Comparison of ENCODE assay signal across 17 cellular contexts in genomic region chr10:133474027-133474426, GRCh38. TPM values are rescaled to one million over a fixed set of nuclear protein-coding genes. Genes with fewer than 3 reads are reported as not detected.
DNase-seq lines count a peak whose midpoint lies in the region; ATAC-seq and TF ChIP-seq lines count a peak whose summit lies in the region.
"Had no signal": no experiment of that assay in that cellular context is flagged by ENCODE, and none has a peak within 500 bp of the region (broad histone marks: within the 10 kb centered on the region; RNA-seq: fewer than 3 reads in every experiment).

No MANE protein-coding gene starts in this region.

- H3K36me3 Mint-ChIP-seq in T-helper 2 cell treated with Interferon-gamma antibody and Interleukin-4, amounts not matched to agents 5 μg/mL and 100 μg/mL, for 36 hours (ENCODE audit: low read depth): no peaks in the 10 kb centered on the region
- peaks cover 0 to 9% (median 7%) of the 10 kb centered on the region in 3 donors for H3K36me3 Mint-ChIP-seq in immature natural killer cell

- no peak overlapping the region for H3K27ac Mint-ChIP-seq in T-helper 2 cell treated with Interferon-gamma antibody and Interleukin-4, amounts not matched to agents 5 μg/mL and 100 μg/mL, for 36 hours
- H3K27ac Mint-ChIP-seq in immature natural killer cell: peak overlapping the region in 5 of 6 donors; percentile 12 to 92 (median 68)
- H3K27ac Mint-ChIP-seq: GM23338, HFFc6 had no signal

- H3K4me3 Mint-ChIP-seq in T-helper 2 cell treated with Interferon-gamma antibody and Interleukin-4, amounts not matched to agents 5 μg/mL and 100 μg/mL, for 36 hours: peak overlapping the region; percentile 30
- H3K4me3 Mint-ChIP-seq in immature natural killer cell: peak overlapping the region in 1 of 5 donors; percentile 53
- H3K4me3 Mint-ChIP-seq: GM23338, HFFc6 had no signal

- no peak for ATAC-seq in HG03469 (IDR thresholded peaks at IDR 0.05; ENCODE audit: unreplicated experiment)
- ATAC-seq in HG02763 (IDR thresholded peaks at IDR 0.05; ENCODE audit: unreplicated experiment): no peak
- ATAC-seq: GM23338 had no signal

- DNase-seq in T-helper 2 cell treated with Interferon-gamma antibody and Interleukin-4, amounts not matched to agents 5 μg/mL and 100 μg/mL, for 36 hours (ENCODE audit: low spot score): no peak
- DNase-seq in T-helper 2 cell (no peak), AG20443 (ENCODE audit: low spot score) (peak; percentile 7), HEK293T (ENCODE audit: extremely low spot score) (peak; percentile 5), immature natural killer cell (no peak), NOMO-1 treated with DMSO at 0.1 percent for 48 hours (lab: John Stamatoyannopoulos, UW; ENCODE audit: unreplicated experiment) (no peak)
- DNase-seq: C1 segment of cervical spinal cord, DMS53, HFFc6, MM.1S, NCI-H187 treated with DMSO at 0.1 percent for 48 hours, NCI-H446, Peyer's patch, Right ventricle myocardium superior had no signal

- peaks cover 29% of the 10 kb centered on the region for H3K4me1 Mint-ChIP-seq in T-helper 2 cell treated with Interferon-gamma antibody and Interleukin-4, amounts not matched to agents 5 μg/mL and 100 μg/mL, for 36 hours (ENCODE audit: low read depth)
- H3K4me1 Mint-ChIP-seq in immature natural killer cell: peaks cover 26 to 29% of the 10 kb centered on the region in 2 donors
- H3K4me1 Mint-ChIP-seq: GM23338 had no signal

- peaks cover 3% of the 10 kb centered on the region for H3K27me3 Mint-ChIP-seq in T-helper 2 cell treated with Interferon-gamma antibody and Interleukin-4, amounts not matched to agents 5 μg/mL and 100 μg/mL, for 36 hours (ENCODE audit: low read depth)
- peaks cover 0 to 2% (median 0%) of the 10 kb centered on the region in 3 donors for H3K27me3 Mint-ChIP-seq in immature natural killer cell (ENCODE audit: low read depth in 3 of 3)

- H3K9me3 Mint-ChIP-seq in T-helper 2 cell treated with Interferon-gamma antibody and Interleukin-4, amounts not matched to agents 5 μg/mL and 100 μg/mL, for 36 hours: peaks cover 3% of the 10 kb centered on the region
- H3K9me3 Mint-ChIP-seq in immature natural killer cell: no peaks in the 10 kb centered on the region

- POLR2A ChIA-PET in HEK293T (lab: Yijun Ruan, JAX): no interaction called here

- CTCF ChIA-PET in HEK293T (lab: Yijun Ruan, JAX): no interaction called here

TF ChIP-seq in HEK293T, 16 proteins besides CTCF, POLR2A, EP300 and RAD21:
- TF ChIP-seq BHLHE40 (IDR thresholded peaks at IDR 0.05; ENCODE audit: borderline replicate concordance): no peak
- TF ChIP-seq FOXA1 (IDR thresholded peaks at IDR 0.05): no peak
- no peak for TF ChIP-seq LEF1 (IDR thresholded peaks at IDR 0.05; ENCODE audit: borderline replicate concordance)
- no peak for TF ChIP-seq ZNF384 (IDR thresholded peaks at IDR 0.05)
- no peak for TF ChIP-seq FOXM1 (IDR thresholded peaks at IDR 0.05; ENCODE audit: borderline replicate concordance)
- TF ChIP-seq FOXK2 (IDR thresholded peaks at IDR 0.05): no peak
- no peak for TF ChIP-seq L3MBTL2 (conservative IDR thresholded peaks at IDR 0.05)
- TF ChIP-seq SUZ12 (IDR thresholded peaks at IDR 0.05): no peak

RNA-seq across cellular contexts. Expression of gene SCART1, which starts 20.3 kb away (rescaled TPM):
- polyA plus RNA-seq in immature natural killer cell: under 1 TPM in 2 of 3 donors, not detected in 1; 0.20 to 0.74 TPM
- polyA plus RNA-seq: GM23338 had no signal

RNA-seq across cellular contexts. Expression of gene SPRN, which starts 49.6 kb away (rescaled TPM):
- polyA plus RNA-seq in immature natural killer cell: under 1 TPM in 2 of 3 donors, not detected in 1; 0.30 to 0.37 TPM

RNA-seq across cellular contexts. Expression of gene CYP2E1, which starts 53.1 kb away (rescaled TPM):
- 1 to 10 TPM in 1 of 3 donors, under 1 TPM in 1, not detected in 1; 0.18 to 1.5 TPM for polyA plus RNA-seq in immature natural killer cell

Comparison
In these comparisons a context has a peak if more than half of its experiments do, and no peak if none do; other contexts are left out.
1. DNase-seq: peak in AG20443 (single experiment) and HEK293T (single experiment); none in T-helper 2 cell treated with Interferon-gamma antibody and Interleukin-4, amounts not matched to agents 5 μg/mL and 100 μg/mL, for 36 hours (single experiment), T-helper 2 cell (0 of 5), immature natural killer cell (0 of 3) and NOMO-1 treated with DMSO at 0.1 percent for 48 hours (single experiment).